In the genomic region with DNA sequence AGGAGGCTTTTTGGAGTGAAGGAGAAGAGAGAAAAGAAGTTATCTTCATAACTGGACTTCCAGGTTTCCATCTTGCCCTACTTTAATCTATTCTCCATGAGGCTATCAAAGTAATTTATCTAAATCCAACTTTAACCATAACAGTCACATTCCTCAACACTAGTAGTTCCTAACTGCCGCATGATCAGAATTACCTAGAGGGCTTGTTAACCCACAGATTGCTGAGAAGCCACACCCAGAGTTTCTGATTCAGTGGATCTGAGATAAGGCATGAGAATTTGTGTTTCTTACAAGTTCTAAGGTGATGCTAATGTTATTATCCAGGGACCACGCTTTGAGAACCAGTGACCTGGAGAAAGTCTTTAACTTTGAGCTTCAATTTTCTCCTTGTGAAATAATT, we compare ENCODE assay signal across 29 cellular contexts. TPM values are rescaled to one million over a fixed set of nuclear protein-coding genes. Genes with fewer than 3 reads are reported as not detected.
DNase-seq lines count a peak whose midpoint lies in the region; ATAC-seq, FAIRE-seq and TF ChIP-seq lines count a peak whose summit lies in the region.
"Had no signal": no experiment of that assay in that cellular context is flagged by ENCODE, and none has a peak within 500 bp of the region (broad histone marks: within the 10 kb centered on the region; RNA-seq: fewer than 3 reads in every experiment).

No MANE protein-coding gene starts in this region.

- ATAC-seq in A549 (no peak), GM21515 (IDR thresholded peaks at IDR 0.05; ENCODE audit: unreplicated experiment) (no peak), GM18870 (IDR thresholded peaks at IDR 0.05; ENCODE audit: unreplicated experiment) (no peak)
- ATAC-seq: GM12878 had no signal

- no peak overlapping the region for H3K4me3 ChIP-seq in A549
- H3K4me3 ChIP-seq: BLaER1, GM12878 had no signal

- no peak for TF ChIP-seq CTCF in A549 (IDR thresholded peaks at IDR 0.05)
- TF ChIP-seq CTCF in type B pancreatic cell (conservative IDR thresholded peaks at IDR 0.05), result no peak

- no peak overlapping the region for H3K27ac ChIP-seq in A549
- H3K27ac ChIP-seq: BLaER1 had no signal

- H3K27me3 Mint-ChIP-seq in type B pancreatic cell, result no peaks in the 10 kb centered on the region
- H3K27me3 Mint-ChIP-seq: CD4-positive, CD25-positive, alpha-beta regulatory T cell had no signal

- H3K36me3 Mint-ChIP-seq in type B pancreatic cell, result no peaks in the 10 kb centered on the region
- H3K36me3 Mint-ChIP-seq: CD14-positive monocyte; CD4-positive, alpha-beta memory T cell; CD4-positive, CD25-positive, alpha-beta regulatory T cell; CD8-positive, alpha-beta memory T cell had no signal

- TF ChIP-seq POLR2A in A549 (IDR thresholded peaks at IDR 0.05; ENCODE audit: low read length), result no peak

- CTCF ChIA-PET in A549 (lab: Yijun Ruan, JAX), result interaction anchor here (1.8 to 2.7 kb wide), 2 partner anchors 9 to 91 kb away, joined by 6 to 10 read pairs; a partner anchor contains a TSS

- H3K4me2 ChIP-seq in A549, result no peak overlapping the region
- H3K4me2 ChIP-seq: BLaER1 had no signal

- DNase-seq in A549 (ENCODE audit: low read depth in 1 of 2, low spot score in 1 of 2) (no peak), M059J (ENCODE audit: low read depth) (peak; percentile 54), left kidney (ENCODE audit: low read depth, low spot score) (peak; percentile 21), renal cortical epithelial cell (ENCODE audit: low read depth) (peak; percentile 15), type B pancreatic cell (ENCODE audit: extremely low spot score, unreplicated experiment) (no peak)
- DNase-seq in effector CD8-positive, alpha-beta T cell (lab: John Stamatoyannopoulos, UW), result no peak
- DNase-seq: 8988T; ACHN; BE2C; C1 segment of cervical spinal cord; CD4-positive, alpha-beta memory T cell; CD4-positive, CD25-positive, alpha-beta regulatory T cell; CD8-positive, alpha-beta memory T cell; COR-L47; DMS 273 treated with DMSO at 0.1 percent for 48 hours; DMS153; DMS53; DMS79; DND-41; EL; GDM1 had no signal

- peaks cover 8% of the 10 kb centered on the region for H3K4me1 Mint-ChIP-seq in type B pancreatic cell (ENCODE audit: unreplicated experiment)
- H3K4me1 Mint-ChIP-seq: CD14-positive monocyte; CD4-positive, alpha-beta memory T cell; CD4-positive, CD25-positive, alpha-beta regulatory T cell had no signal

- no peak for TF ChIP-seq RAD21 in A549 (conservative IDR thresholded peaks at IDR 0.05 in 1 of 2, IDR thresholded peaks at IDR 0.05 in 1 of 2)

- 86% methylated on average over 2 of the region's 2 CpGs for WGBS in A549 (ENCODE audit: missing lambda C conversion rate)

- H3K9me3 Mint-ChIP-seq in type B pancreatic cell, result no peaks in the 10 kb centered on the region
- H3K9me3 Mint-ChIP-seq: CD14-positive monocyte; CD4-positive, alpha-beta memory T cell; CD8-positive, alpha-beta memory T cell had no signal

- POLR2A ChIA-PET in A549 (lab: Yijun Ruan, JAX), result no interaction called here

- peaks cover 17% of the 10 kb centered on the region for H3K4me1 ChIP-seq in A549
- H3K4me1 ChIP-seq: BE2C, BLaER1 had no signal

- no peaks in the 10 kb centered on the region for H3K9me3 ChIP-seq in A549
- H3K9me3 ChIP-seq: BE2C, BLaER1 had no signal

- H3K27ac Mint-ChIP-seq in type B pancreatic cell, result no peak overlapping the region
- H3K27ac Mint-ChIP-seq: CD14-positive monocyte; CD4-positive, alpha-beta memory T cell; CD4-positive, CD25-positive, alpha-beta regulatory T cell; CD8-positive, alpha-beta memory T cell had no signal

- H3K4me3 Mint-ChIP-seq in type B pancreatic cell, result no peak overlapping the region
- H3K4me3 Mint-ChIP-seq: CD14-positive monocyte; CD4-positive, alpha-beta memory T cell; CD4-positive, CD25-positive, alpha-beta regulatory T cell; CD8-positive, alpha-beta memory T cell had no signal

- peak; percentile 32 for FAIRE-seq in A549 (lab: Jason Lieb, UNC)
- FAIRE-seq: GM12878, GM12892, GM18507, GM19239 had no signal

- TF ChIP-seq EP300 in A549 (IDR thresholded peaks at IDR 0.05), result no peak

TF ChIP-seq in A549, 52 proteins besides CTCF, POLR2A, EP300 and RAD21:
- TF ChIP-seq, protein P1, sequence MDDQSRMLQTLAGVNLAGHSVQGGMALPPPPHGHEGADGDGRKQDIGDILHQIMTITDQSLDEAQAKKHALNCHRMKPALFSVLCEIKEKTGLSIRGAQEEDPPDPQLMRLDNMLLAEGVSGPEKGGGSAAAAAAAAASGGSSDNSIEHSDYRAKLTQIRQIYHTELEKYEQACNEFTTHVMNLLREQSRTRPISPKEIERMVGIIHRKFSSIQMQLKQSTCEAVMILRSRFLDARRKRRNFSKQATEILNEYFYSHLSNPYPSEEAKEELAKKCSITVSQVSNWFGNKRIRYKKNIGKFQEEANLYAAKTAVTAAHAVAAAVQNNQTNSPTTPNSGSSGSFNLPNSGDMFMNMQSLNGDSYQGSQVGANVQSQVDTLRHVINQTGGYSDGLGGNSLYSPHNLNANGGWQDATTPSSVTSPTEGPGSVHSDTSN (IDR thresholded peaks at IDR 0.05), result no peak
- TF ChIP-seq, protein P2, sequence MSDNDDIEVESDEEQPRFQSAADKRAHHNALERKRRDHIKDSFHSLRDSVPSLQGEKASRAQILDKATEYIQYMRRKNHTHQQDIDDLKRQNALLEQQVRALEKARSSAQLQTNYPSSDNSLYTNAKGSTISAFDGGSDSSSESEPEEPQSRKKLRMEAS (IDR thresholded peaks at IDR 0.05), result no peak
- TF ChIP-seq JUNB (IDR thresholded peaks at IDR 0.05), result no peak
- TF ChIP-seq CHD4 (IDR thresholded peaks at IDR 0.05; ENCODE audit: borderline replicate concordance), result no peak
- TF ChIP-seq FOSL2 (IDR thresholded peaks at IDR 0.05), result no peak
- TF ChIP-seq FOSL2 (CRISPR knock-in tag; IDR thresholded peaks at IDR 0.05), result no peak
- no peak for TF ChIP-seq JUN (IDR thresholded peaks at IDR 0.05)

RNA-seq across cellular contexts. Expression of a gene that starts 8.3 kb away (rescaled TPM):
- polyA plus RNA-seq in A549 (2011; rRNA removed), result 0.07 and 0.14 TPM in 2 replicates
- 0.04 TPM in 1 of 2 replicates, not detected in the other for polyA plus RNA-seq in A549 (2012; cell fraction: cytosol; rRNA removed)
- polyA plus RNA-seq in A549 (2012; cell fraction: nucleus; rRNA removed), result 0.04 and 0.26 TPM in 2 replicates
- polyA plus RNA-seq in A549 (2017; fragmentation: RNase III; extraction: RNeasy Plus Mini Kit Qiagen cat#74134 plus additional on column Dnase treatment), result not detected in 3 replicates
- 1.7 and 3.9 TPM in 2 replicates for polyA minus RNA-seq in A549 (2011; rRNA and poly(A)+ RNA removed)
- 587 and 961 TPM in 2 replicates for total RNA-seq in M059J (2014; rRNA removed; shearing (Covaris generic))
- total RNA-seq in renal cortical epithelial cell, result 7.3 and 237 TPM in 2 replicates
- total RNA-seq in type B pancreatic cell (ENCODE audit: low replicate concordance), result 23.0 and 692 TPM in 2 replicates
- total RNA-seq: CD4-positive, alpha-beta memory T cell; CD4-positive, CD25-positive, alpha-beta regulatory T cell had no signal
- polyA plus RNA-seq: CD14-positive monocyte; CD4-positive, alpha-beta memory T cell; CD4-positive, CD25-positive, alpha-beta regulatory T cell; CD8-positive, alpha-beta memory T cell had no signal

Comparison
In these comparisons a context has a peak if more than half of its experiments do, and no peak if none do; other contexts are left out.
1. DNase-seq: peak in M059J (single experiment), left kidney (single experiment) and renal cortical epithelial cell (single experiment); none in A549 (0 of 2), effector CD8-positive, alpha-beta T cell (single experiment) and type B pancreatic cell (single experiment).